11 cellular contexts compared by ENCODE assay signal in genomic region chr6:89387516-89388222, GRCh38. TPM values are rescaled to one million over a fixed set of nuclear protein-coding genes. Genes with fewer than 3 reads are reported as not detected.
DNase-seq lines count a peak whose midpoint lies in the region; ATAC-seq lines count a peak whose summit lies in the region.
"Had no signal": no experiment of that assay in that cellular context is flagged by ENCODE, and none has a peak within 500 bp of the region (broad histone marks: within the 10 kb centered on the region; RNA-seq: fewer than 3 reads in every experiment).

No MANE protein-coding gene starts in this region.

- H3K27me3 Mint-ChIP-seq in naive B cell = peaks cover 7 to 27% (median 23%) of the 10 kb centered on the region in 3 donors
- H3K27me3 Mint-ChIP-seq in natural killer cell treated with Interleukin-12 subunit alpha and Interleukin-12 subunit beta and Interleukin-15 and Interleukin-18, amount 100 ng/mL, for 72 hours = peaks cover 17 to 33% of the 10 kb centered on the region in 2 donors

- ATAC-seq in GM18868 (IDR thresholded peaks at IDR 0.05; ENCODE audit: unreplicated experiment) = peak; percentile 89
- peak; percentile 97 for ATAC-seq in GM21737 (IDR thresholded peaks at IDR 0.05; ENCODE audit: unreplicated experiment)
- peak; percentile 92 for ATAC-seq in HG03442 (IDR thresholded peaks at IDR 0.05; ENCODE audit: unreplicated experiment)
- ATAC-seq in naive B cell (ENCODE audit: low read depth in 2 of 2) = peak; percentile 88 to 89
- ATAC-seq in natural killer cell treated with Interleukin-12 subunit alpha and Interleukin-12 subunit beta and Interleukin-15 and Interleukin-18, amount 100 ng/mL, for 72 hours = no peak
- ATAC-seq: naive thymus-derived CD8-positive, alpha-beta T cell had no signal

- intact Hi-C loops in posterior vena cava (cut with DNase I) = loop anchor here in 1 of 2 donors (5.0 kb wide), 1 partner anchor 1370 kb away; no protein-coding TSS in a partner anchor

- H3K36me3 Mint-ChIP-seq in naive B cell = no peaks in the 10 kb centered on the region
- H3K36me3 Mint-ChIP-seq in natural killer cell treated with Interleukin-12 subunit alpha and Interleukin-12 subunit beta and Interleukin-15 and Interleukin-18, amount 100 ng/mL, for 72 hours = no peaks in the 10 kb centered on the region

- H3K27ac Mint-ChIP-seq in naive B cell = peak overlapping the region in 2 of 6 donors; percentile 56 to 58
- no peak overlapping the region for H3K27ac Mint-ChIP-seq in natural killer cell treated with Interleukin-12 subunit alpha and Interleukin-12 subunit beta and Interleukin-15 and Interleukin-18, amount 100 ng/mL, for 72 hours
- H3K27ac Mint-ChIP-seq: naive thymus-derived CD8-positive, alpha-beta T cell had no signal

- peak; percentile 27 for DNase-seq in naive B cell
- no peak for DNase-seq in COLO668 (lab: John Stamatoyannopoulos, UW; ENCODE audit: unreplicated experiment)
- DNase-seq in natural killer cell treated with Interleukin-12 subunit alpha and Interleukin-12 subunit beta and Interleukin-15 and Interleukin-18, amount 100 ng/mL, for 72 hours (ENCODE audit: low spot score) = no peak
- DNase-seq in posterior vena cava (ENCODE audit: low spot score) = no peak
- DNase-seq in central memory CD4-positive, alpha-beta T cell = no peak
- DNase-seq: caudate nucleus; IMR-90; naive thymus-derived CD8-positive, alpha-beta T cell had no signal

- no peak overlapping the region for H3K4me3 Mint-ChIP-seq in naive B cell
- H3K4me3 Mint-ChIP-seq in natural killer cell treated with Interleukin-12 subunit alpha and Interleukin-12 subunit beta and Interleukin-15 and Interleukin-18, amount 100 ng/mL, for 72 hours = no peak overlapping the region
- H3K4me3 Mint-ChIP-seq: naive thymus-derived CD8-positive, alpha-beta T cell had no signal

- peaks cover 0 to 1% (median 0%) of the 10 kb centered on the region in 7 donors for H3K9me3 Mint-ChIP-seq in naive B cell
- no peaks in the 10 kb centered on the region for H3K9me3 Mint-ChIP-seq in natural killer cell treated with Interleukin-12 subunit alpha and Interleukin-12 subunit beta and Interleukin-15 and Interleukin-18, amount 100 ng/mL, for 72 hours

- H3K4me1 Mint-ChIP-seq in naive B cell = peaks cover 11 to 14% (median 11%) of the 10 kb centered on the region in 3 donors
- peaks cover 0 to 3% of the 10 kb centered on the region in 2 donors for H3K4me1 Mint-ChIP-seq in natural killer cell treated with Interleukin-12 subunit alpha and Interleukin-12 subunit beta and Interleukin-15 and Interleukin-18, amount 100 ng/mL, for 72 hours (ENCODE audit: low read depth in 2 of 2)

RNA-seq across cellular contexts. Expression of gene RRAGD, which starts 24.4 kb away (rescaled TPM):
- polyA plus RNA-seq in naive B cell (ENCODE audit: low read depth in 6 of 6) = under 1 TPM; 0.21 to 0.68 (median 0.55) TPM
- total RNA-seq in natural killer cell treated with Interleukin-12 subunit alpha and Interleukin-12 subunit beta and Interleukin-15 and Interleukin-18, amount 100 ng/mL, for 72 hours = 1 to 10 TPM in 1 of 2 donors, under 1 TPM in 1; 0.98 to 1.3 TPM
- 10 to 100 TPM; 21.7 to 31.3 TPM for total RNA-seq in posterior vena cava
- total RNA-seq: IMR-90 had no signal
- polyA plus RNA-seq: IMR-90 had no signal

RNA-seq across cellular contexts. Expression of gene UBE2J1, which starts 35.1 kb away (rescaled TPM):
- 100 to 1,000 TPM in 4 of 6 donors, 10 to 100 TPM in 2; 84.4 to 147 (median 112) TPM for polyA plus RNA-seq in naive B cell (ENCODE audit: low read depth in 6 of 6)
- total RNA-seq in natural killer cell treated with Interleukin-12 subunit alpha and Interleukin-12 subunit beta and Interleukin-15 and Interleukin-18, amount 100 ng/mL, for 72 hours = 10 to 100 TPM; 31.1 to 35.0 TPM
- total RNA-seq in posterior vena cava = 10 to 100 TPM; 39.8 to 43.8 TPM

RNA-seq across cellular contexts. Expression of gene ANKRD6, which starts 45.3 kb away (rescaled TPM):
- polyA plus RNA-seq in naive B cell (ENCODE audit: low read depth in 6 of 6) = 1 to 10 TPM in 3 of 6 donors, under 1 TPM in 2, not detected in 1; 0.63 to 1.2 (median 1.1) TPM
- 1 to 10 TPM; 1.6 to 3.2 TPM for total RNA-seq in natural killer cell treated with Interleukin-12 subunit alpha and Interleukin-12 subunit beta and Interleukin-15 and Interleukin-18, amount 100 ng/mL, for 72 hours
- total RNA-seq in posterior vena cava = 10 to 100 TPM; 14.6 to 16.0 TPM

Comparison
In these comparisons a context has a peak if more than half of its experiments do, and no peak if none do; other contexts are left out.
1. ATAC-seq: peak in GM18868 (single experiment), GM21737 (single experiment), HG03442 (single experiment) and naive B cell (2 of 2); none in natural killer cell treated with Interleukin-12 subunit alpha and Interleukin-12 subunit beta and Interleukin-15 and Interleukin-18, amount 100 ng/mL, for 72 hours (0 of 2).
2. RNA of gene RRAGD, which starts 24.4 kb away (total RNA-seq): 21.7 to 31.3 TPM in posterior vena cava; 0.98 to 1.3 TPM in natural killer cell treated with Interleukin-12 subunit alpha and Interleukin-12 subunit beta and Interleukin-15 and Interleukin-18, amount 100 ng/mL, for 72 hours; every median in the first group is over 4 times any median in the second.